ENCODE assay signal across 21 cellular contexts in the genomic region with DNA sequence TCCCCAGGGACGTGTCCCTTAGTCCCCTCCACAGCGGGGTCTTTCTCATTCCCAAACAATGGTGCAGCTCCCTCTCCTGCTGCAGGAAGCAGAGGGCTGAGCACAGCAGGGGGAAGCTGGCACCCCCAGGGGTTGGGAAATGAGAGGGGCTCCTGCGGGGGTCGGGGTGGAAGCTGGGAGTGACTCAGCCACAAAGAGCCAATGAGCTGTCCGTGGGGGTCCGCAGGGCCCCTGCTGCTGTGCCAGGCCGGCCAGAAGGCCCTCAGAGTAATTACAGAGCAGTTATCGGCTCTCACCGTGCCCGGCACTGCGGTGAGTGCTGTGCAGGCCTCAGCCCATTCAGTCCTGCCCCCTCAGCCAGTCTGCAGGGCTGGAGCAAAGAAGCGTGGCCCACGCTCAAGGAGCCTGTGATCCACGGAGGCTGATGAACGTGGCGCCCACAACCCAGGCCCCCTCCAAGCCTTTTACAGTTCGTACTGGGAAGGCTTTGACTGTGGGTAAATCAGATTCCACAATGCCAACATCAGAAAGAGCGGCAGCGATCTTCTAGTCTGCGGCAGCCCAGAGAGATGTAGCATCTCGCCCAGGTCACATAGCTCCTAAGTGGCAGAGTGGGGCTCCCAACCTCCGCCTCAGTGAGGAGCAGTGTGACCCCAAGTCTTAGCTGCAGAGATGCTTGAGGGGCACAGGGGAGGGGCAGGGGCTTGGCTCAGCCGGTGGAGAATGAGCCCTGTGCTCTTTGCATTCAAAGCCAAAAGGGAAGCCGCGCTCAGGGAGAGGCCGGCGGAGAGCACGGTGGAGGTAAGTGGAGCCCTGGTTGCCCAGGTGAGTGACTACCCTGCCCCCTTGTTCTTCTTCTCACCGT. TPM values are rescaled to one million over a fixed set of nuclear protein-coding genes. Genes with fewer than 3 reads are reported as not detected.
DNase-seq lines count a peak whose midpoint lies in the region; TF ChIP-seq lines count a peak whose summit lies in the region.
"Had no signal": no experiment of that assay in that cellular context is flagged by ENCODE, and none has a peak within 500 bp of the region (broad histone marks: within the 10 kb centered on the region; RNA-seq: fewer than 3 reads in every experiment).

No MANE protein-coding gene starts in this region.

- no peaks in the 10 kb centered on the region for H3F3A ChIP-seq in Loucy (ENCODE audit: low read depth)

- H3K27ac ChIP-seq in neuronal stem cell (replicated peaks; ENCODE audit: low read length) = no peak overlapping the region

- peak overlapping the region; percentile 49 for H3K23ac ChIP-seq in neuronal stem cell (ENCODE audit: low read depth, low read length, poor library complexity)

- POLR2A ChIA-PET in activated CD4-positive, alpha-beta T cell treated with anti-CD3 and anti-CD28 coated beads, Interleukin-2, amount 10 ng/mL, durations not matched to agents 7 days and 5 days (lab: Charles Lee) = no interaction called here

- no peaks in the 10 kb centered on the region for H3K9me3 ChIP-seq in Loucy (ENCODE audit: insufficient read depth, low read depth, low read length)
- no peaks in the 10 kb centered on the region for H3K9me3 ChIP-seq in neuronal stem cell (replicated peaks in 1 of 2; ENCODE audit: control insufficient read depth in 2 of 2, insufficient read depth in 1 of 2, low read depth in 1 of 2, low read length in 2 of 2)
- H3K9me3 ChIP-seq: BE2C, HAP-1, MG63 had no signal

- H3K36me3 ChIP-seq in Loucy (ENCODE audit: insufficient read depth, low read length) = no peaks in the 10 kb centered on the region
- no peaks in the 10 kb centered on the region for H3K36me3 ChIP-seq in neuronal stem cell (replicated peaks in 1 of 2; ENCODE audit: control insufficient read depth in 2 of 2, insufficient read depth in 2 of 2, low read length in 2 of 2)
- H3K36me3 ChIP-seq: BE2C, HAP-1, MG63 had no signal

- no peaks in the 10 kb centered on the region for H4K20me1 ChIP-seq in Loucy (ENCODE audit: insufficient read depth, low read length, poor library complexity, severe bottlenecking)

- H2AFZ ChIP-seq in Loucy (ENCODE audit: low read length) (no peak overlapping the region), neuronal stem cell (ENCODE audit: low read length) (peak overlapping the region; percentile 17)

- no peak for TF ChIP-seq CTCF in Loucy (conservative IDR thresholded peaks at IDR 0.05; ENCODE audit: low read length)
- TF ChIP-seq CTCF in endothelial cell (IDR thresholded peaks at IDR 0.05; ENCODE audit: unreplicated experiment) = no peak

- H3K79me1 ChIP-seq in neuronal stem cell (ENCODE audit: low read depth, low read length) = no peaks in the 10 kb centered on the region

- H4K91ac ChIP-seq in neuronal stem cell (ENCODE audit: low read depth, low read length, poor library complexity) = no peak overlapping the region

- no peak overlapping the region for H2BK120ac ChIP-seq in neuronal stem cell (ENCODE audit: low read depth, low read length)

- H3K4me2 ChIP-seq in Loucy (ENCODE audit: low read depth, low read length, poor library complexity, severe bottlenecking) (peak overlapping the region; percentile 90), neuronal stem cell (ENCODE audit: insufficient read depth, low read length, poor library complexity, severe bottlenecking) (no peak overlapping the region)

- H3K4ac ChIP-seq in neuronal stem cell (ENCODE audit: low read length) = no peak overlapping the region

- H3K4me1 Mint-ChIP-seq in activated CD4-positive, alpha-beta T cell treated with anti-CD3 and anti-CD28 coated beads, Interleukin-2, amount 10 ng/mL, durations not matched to agents 7 days and 5 days = peaks cover 16% of the 10 kb centered on the region
- peaks cover 62% of the 10 kb centered on the region for H3K4me1 Mint-ChIP-seq in endothelial cell (ENCODE audit: unreplicated experiment)
- no peaks in the 10 kb centered on the region for H3K4me1 Mint-ChIP-seq in activated T-helper 1 cell treated with anti-CD3 and anti-CD28 coated beads, Interleukin-12 subunit alpha, Interleukin-12 subunit beta, Interleukin-2, Interleukin-4 antibody, amounts not matched to agents 30 ng/mL and 10 ng/mL and 1 ng/mL, durations not matched to agents 14 hours and 24 hours and 36 hours (ENCODE audit: low read depth)

- intact Hi-C loops in activated T-helper 1 cell treated with anti-CD3 and anti-CD28 coated beads, Interleukin-12 subunit alpha, Interleukin-12 subunit beta, Interleukin-2, Interleukin-4 antibody, amounts not matched to agents 30 ng/mL and 10 ng/mL and 1 ng/mL, durations not matched to agents 14 hours and 24 hours and 36 hours (cut with micrococcal nuclease) = no loop called here

- H3K4me3 ChIP-seq in Loucy (ENCODE audit: low read length, poor library complexity, severe bottlenecking) = peak overlapping the region; percentile 64
- H3K4me3 ChIP-seq in neuronal stem cell (ENCODE audit: low read length in 2 of 2) = no peak overlapping the region
- H3K4me3 ChIP-seq: HAP-1, MG63 had no signal

- H2BK15ac ChIP-seq in neuronal stem cell (ENCODE audit: low read length) = peak overlapping the region; percentile 92

- peak overlapping the region; percentile 42 for H2BK12ac ChIP-seq in neuronal stem cell (ENCODE audit: low read length)

- peak overlapping the region; percentile 29 for H2BK5ac ChIP-seq in neuronal stem cell (ENCODE audit: low read length)

- H3K27me3 ChIP-seq in Loucy (ENCODE audit: insufficient read depth, low read length, poor library complexity, severe bottlenecking) (no peaks in the 10 kb centered on the region), neuronal stem cell (ENCODE audit: control insufficient read depth in 3 of 3, insufficient read depth in 3 of 3, low read depth in 1 of 3, low read length in 3 of 3) (peaks cover 0 to 47% (median 0%) of the 10 kb centered on the region in 3 experiments)
- H3K27me3 ChIP-seq: BE2C, MG63 had no signal

- CTCF ChIA-PET in activated CD4-positive, alpha-beta T cell treated with anti-CD3 and anti-CD28 coated beads, Interleukin-2, amount 10 ng/mL, durations not matched to agents 7 days and 5 days (lab: Charles Lee) = no interaction called here

- H3K9me3 Mint-ChIP-seq in activated CD4-positive, alpha-beta T cell treated with anti-CD3 and anti-CD28 coated beads, Interleukin-2, amount 10 ng/mL, durations not matched to agents 7 days and 5 days = no peaks in the 10 kb centered on the region
- H3K9me3 Mint-ChIP-seq in endothelial cell (ENCODE audit: unreplicated experiment) = no peaks in the 10 kb centered on the region
- no peaks in the 10 kb centered on the region for H3K9me3 Mint-ChIP-seq in activated T-helper 1 cell treated with anti-CD3 and anti-CD28 coated beads, Interleukin-12 subunit alpha, Interleukin-12 subunit beta, Interleukin-2, Interleukin-4 antibody, amounts not matched to agents 30 ng/mL and 10 ng/mL and 1 ng/mL, durations not matched to agents 14 hours and 24 hours and 36 hours

- peak overlapping the region; percentile 66 for H4K8ac ChIP-seq in neuronal stem cell (ENCODE audit: low read depth, low read length)

- peaks cover 93% of the 10 kb centered on the region for H3K4me1 ChIP-seq in Loucy (ENCODE audit: insufficient read depth, low read length, poor library complexity, severe bottlenecking)
- peaks cover 5 to 33% of the 10 kb centered on the region in 2 donors for H3K4me1 ChIP-seq in neuronal stem cell (ENCODE audit: control insufficient read depth in 2 of 2, insufficient read depth in 1 of 2, low read depth in 1 of 2, low read length in 2 of 2)
- H3K4me1 ChIP-seq: HAP-1 had no signal

- no peaks in the 10 kb centered on the region for H3K79me2 ChIP-seq in Loucy (ENCODE audit: insufficient read depth, low read length)

- no peaks in the 10 kb centered on the region for H3K27me3 Mint-ChIP-seq in activated CD4-positive, alpha-beta T cell treated with anti-CD3 and anti-CD28 coated beads, Interleukin-2, amount 10 ng/mL, durations not matched to agents 7 days and 5 days
- peaks cover 5% of the 10 kb centered on the region for H3K27me3 Mint-ChIP-seq in endothelial cell (ENCODE audit: unreplicated experiment)
- no peaks in the 10 kb centered on the region for H3K27me3 Mint-ChIP-seq in activated T-helper 1 cell treated with anti-CD3 and anti-CD28 coated beads, Interleukin-12 subunit alpha, Interleukin-12 subunit beta, Interleukin-2, Interleukin-4 antibody, amounts not matched to agents 30 ng/mL and 10 ng/mL and 1 ng/mL, durations not matched to agents 14 hours and 24 hours and 36 hours (ENCODE audit: insufficient read depth)

- H3K36me3 Mint-ChIP-seq in activated CD4-positive, alpha-beta T cell treated with anti-CD3 and anti-CD28 coated beads, Interleukin-2, amount 10 ng/mL, durations not matched to agents 7 days and 5 days (ENCODE audit: low read depth) = no peaks in the 10 kb centered on the region
- peaks cover 3% of the 10 kb centered on the region for H3K36me3 Mint-ChIP-seq in endothelial cell (ENCODE audit: low read depth, unreplicated experiment)
- H3K36me3 Mint-ChIP-seq in activated T-helper 1 cell treated with anti-CD3 and anti-CD28 coated beads, Interleukin-12 subunit alpha, Interleukin-12 subunit beta, Interleukin-2, Interleukin-4 antibody, amounts not matched to agents 30 ng/mL and 10 ng/mL and 1 ng/mL, durations not matched to agents 14 hours and 24 hours and 36 hours (ENCODE audit: low read depth) = no peaks in the 10 kb centered on the region
- H3K36me3 Mint-ChIP-seq: CD4-positive, CD25-positive, alpha-beta regulatory T cell had no signal

- H3K18ac ChIP-seq in neuronal stem cell (ENCODE audit: low read length) = peak overlapping the region; percentile 90

- no peak overlapping the region for H3K14ac ChIP-seq in neuronal stem cell (ENCODE audit: low read length)

- no peak overlapping the region for H3K4me3 Mint-ChIP-seq in activated CD4-positive, alpha-beta T cell treated with anti-CD3 and anti-CD28 coated beads, Interleukin-2, amount 10 ng/mL, durations not matched to agents 7 days and 5 days
- H3K4me3 Mint-ChIP-seq in endothelial cell (ENCODE audit: unreplicated experiment) = no peak overlapping the region
- H3K4me3 Mint-ChIP-seq in activated T-helper 1 cell treated with anti-CD3 and anti-CD28 coated beads, Interleukin-12 subunit alpha, Interleukin-12 subunit beta, Interleukin-2, Interleukin-4 antibody, amounts not matched to agents 30 ng/mL and 10 ng/mL and 1 ng/mL, durations not matched to agents 14 hours and 24 hours and 36 hours = no peak overlapping the region
- H3K4me3 Mint-ChIP-seq: CD4-positive, CD25-positive, alpha-beta regulatory T cell had no signal

- no CpG with 5 or more reads among the region's 29 CpGs for WGBS in neuronal stem cell (ENCODE audit: extremely low coverage in 2 of 2, insufficient read length in 2 of 2, insufficient replicate concordance in 1 of 2), 2 donors

- peak overlapping the region; percentile 61 for H3K27ac Mint-ChIP-seq in activated CD4-positive, alpha-beta T cell treated with anti-CD3 and anti-CD28 coated beads, Interleukin-2, amount 10 ng/mL, durations not matched to agents 7 days and 5 days
- H3K27ac Mint-ChIP-seq in endothelial cell (ENCODE audit: unreplicated experiment) = peak overlapping the region; percentile 42
- H3K27ac Mint-ChIP-seq in activated T-helper 1 cell treated with anti-CD3 and anti-CD28 coated beads, Interleukin-12 subunit alpha, Interleukin-12 subunit beta, Interleukin-2, Interleukin-4 antibody, amounts not matched to agents 30 ng/mL and 10 ng/mL and 1 ng/mL, durations not matched to agents 14 hours and 24 hours and 36 hours = no peak overlapping the region
- H3K27ac Mint-ChIP-seq: CD4-positive, CD25-positive, alpha-beta regulatory T cell had no signal

- DNase-seq in activated CD4-positive, alpha-beta T cell treated with anti-CD3 and anti-CD28 coated beads, Interleukin-2, amount 10 ng/mL, durations not matched to agents 7 days and 5 days = no peak
- DNase-seq in activated CD4-positive, alpha-beta T cell treated with anti-CD3 and anti-CD28 coated beads for 4 hours = no peak
- no peak for DNase-seq in endothelial cell (ENCODE audit: low spot score)
- DNase-seq in neuronal stem cell (ENCODE audit: low spot score) = no peak
- DNase-seq in DMS 273 (lab: John Stamatoyannopoulos, UW; ENCODE audit: unreplicated experiment) = no peak
- DNase-seq in CD1c-positive myeloid dendritic cell (ENCODE audit: extremely low spot score) = no peak
- no peak for DNase-seq in activated T-helper 1 cell treated with anti-CD3 and anti-CD28 coated beads, Interleukin-12 subunit alpha, Interleukin-12 subunit beta, Interleukin-2, Interleukin-4 antibody, amounts not matched to agents 30 ng/mL and 10 ng/mL and 1 ng/mL, durations not matched to agents 14 hours and 24 hours and 36 hours (ENCODE audit: low spot score)
- DNase-seq: BE2C; CD4-positive, CD25-positive, alpha-beta regulatory T cell; COR-L47; DMS 273 treated with DMSO at 0.1 percent for 48 hours; DMS79 treated with DMSO at 0.1 percent for 48 hours; Kasumi-1; MG63; NCI-H1436; NCI-H1930; NCI-H2171; NCI-H446; NCI-H526 had no signal

- no peaks in the 10 kb centered on the region for H3K9me2 ChIP-seq in Loucy (replicated peaks; ENCODE audit: low read depth, low read length)

- H3K9ac ChIP-seq in Loucy (ENCODE audit: low read depth, low read length, poor library complexity, severe bottlenecking) = peak overlapping the region; percentile 81
- H3K9ac ChIP-seq in neuronal stem cell (ENCODE audit: low read depth, low read length, poor library complexity) = peak overlapping the region; percentile 61

- H2AK5ac ChIP-seq in neuronal stem cell (ENCODE audit: low read depth, low read length) = peak overlapping the region; percentile 79

RNA-seq across cellular contexts. Expression of a gene that starts 43.4 kb away (rescaled TPM):
- total RNA-seq in activated CD4-positive, alpha-beta T cell treated with anti-CD3 and anti-CD28 coated beads, Interleukin-2, amount 10 ng/mL, durations not matched to agents 7 days and 5 days = not detected
- total RNA-seq in endothelial cell (ENCODE audit: unreplicated experiment) = 0.26 TPM
- 0.18 TPM for polyA plus RNA-seq in neuronal stem cell (2013, experiment 1 of 2)
- 0.22 TPM for polyA plus RNA-seq in neuronal stem cell (2013, experiment 2 of 2)
- total RNA-seq in activated T-helper 1 cell treated with anti-CD3 and anti-CD28 coated beads, Interleukin-12 subunit alpha, Interleukin-12 subunit beta, Interleukin-2, Interleukin-4 antibody, amounts not matched to agents 30 ng/mL and 10 ng/mL and 1 ng/mL, durations not matched to agents 14 hours and 24 hours and 36 hours = not detected in 2 replicates
- total RNA-seq: CD4-positive, CD25-positive, alpha-beta regulatory T cell had no signal
- polyA plus RNA-seq: CD4-positive, CD25-positive, alpha-beta regulatory T cell had no signal
